8 cellular contexts compared by ENCODE assay signal in the genomic region with DNA sequence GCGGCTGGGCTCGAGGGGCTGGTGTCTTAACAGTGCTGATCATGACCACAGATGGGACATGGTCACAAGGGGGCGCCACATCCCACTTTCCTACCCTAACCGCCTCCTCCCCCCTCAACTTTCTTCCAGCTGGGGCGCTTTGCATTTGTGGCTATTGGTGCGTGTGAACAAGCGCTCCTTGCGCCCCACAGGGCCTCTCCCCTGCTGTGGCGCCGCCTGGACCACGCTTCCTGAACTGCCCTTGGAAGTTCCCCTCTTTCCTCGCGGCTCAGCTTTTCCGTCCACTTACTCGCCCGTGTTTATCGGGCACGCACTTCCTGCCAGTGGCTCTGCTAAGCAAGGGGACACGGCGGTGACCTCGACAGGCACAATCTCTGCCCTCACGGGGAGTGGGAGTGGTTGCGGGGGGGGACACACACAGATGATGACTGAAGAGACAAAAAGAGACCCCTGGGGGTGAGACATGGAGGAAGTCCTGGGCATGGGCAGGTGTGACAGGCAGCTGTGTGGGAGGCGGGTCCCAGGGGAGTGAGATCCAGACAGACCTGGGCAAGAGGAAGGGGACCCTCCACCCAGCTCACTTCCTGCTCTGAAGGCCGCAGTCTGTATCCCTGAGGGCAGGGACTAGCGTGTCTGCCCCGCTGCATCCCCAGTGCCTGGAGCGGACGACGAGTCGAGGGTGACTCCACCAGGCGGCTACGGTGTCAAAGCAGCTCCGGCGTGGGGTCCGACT. TPM values are rescaled to one million over a fixed set of nuclear protein-coding genes. Genes with fewer than 3 reads are reported as not detected.
A peak's percentile ranks its signal among the peaks of the same experiment; 100 is the strongest.
DNase-seq lines count a peak whose midpoint lies in the region; ATAC-seq and TF ChIP-seq lines count a peak whose summit lies in the region.

No MANE protein-coding gene starts in this region.

- ATAC-seq in GM21447 (IDR thresholded peaks at IDR 0.05; ENCODE audit: unreplicated experiment) = peak; percentile 77
- ATAC-seq in heart right ventricle = peak; percentile 70 to 93 (median 78)

- peaks cover 22% of the 10 kb centered on the region for H4K20me1 ChIP-seq in SK-N-SH (ENCODE audit: insufficient read depth)

- H3K27me3 ChIP-seq in SK-N-SH (ENCODE audit: insufficient read depth) (no peaks in the 10 kb centered on the region), heart right ventricle (no peaks in the 10 kb centered on the region)

- H3K9me3 ChIP-seq in SK-N-SH (no peaks in the 10 kb centered on the region), heart right ventricle (no peaks in the 10 kb centered on the region)

- H3K27ac Mint-ChIP-seq in activated naive CD8-positive, alpha-beta T cell treated with anti-CD3 and anti-CD28 coated beads for 36 hours = no peak overlapping the region
- H3K27ac Mint-ChIP-seq in progenitor cell of endocrine pancreas (peak overlapping the region; percentile 87), type B pancreatic cell (no peak overlapping the region)

- H3K4me2 ChIP-seq in SK-N-SH = no peak overlapping the region

- H3K27ac ChIP-seq in SK-N-SH (ENCODE audit: low read depth in 2 of 2, low read length in 1 of 2) = no peak overlapping the region
- peak overlapping the region in 7 of 10 donors; percentile 3 to 62 (median 41) for H3K27ac ChIP-seq in heart right ventricle

- peaks cover 9% of the 10 kb centered on the region for H3K4me1 Mint-ChIP-seq in activated naive CD8-positive, alpha-beta T cell treated with anti-CD3 and anti-CD28 coated beads for 36 hours
- H3K4me1 Mint-ChIP-seq in progenitor cell of endocrine pancreas (ENCODE audit: low read depth) = peaks cover 11% of the 10 kb centered on the region
- peaks cover 9% of the 10 kb centered on the region for H3K4me1 Mint-ChIP-seq in type B pancreatic cell (ENCODE audit: unreplicated experiment)

- peak; percentile 58 for TF ChIP-seq RAD21 in SK-N-SH (IDR thresholded peaks at IDR 0.05; ENCODE audit: low read length)

- DNase-seq in COLO668 (lab: John Stamatoyannopoulos, UW; ENCODE audit: unreplicated experiment) (peak; percentile 67), KG1 (lab: John Stamatoyannopoulos, UW) (peak; percentile 21), SK-N-SH (peak; percentile 84), heart right ventricle (peak; percentile 83 to 86), progenitor cell of endocrine pancreas (ENCODE audit: low spot score, unreplicated experiment) (peak; percentile 67), type B pancreatic cell (ENCODE audit: extremely low spot score, unreplicated experiment) (no peak)
- DNase-seq in activated naive CD8-positive, alpha-beta T cell treated with anti-CD3 and anti-CD28 coated beads for 36 hours = peak; percentile 71

- no peak for TF ChIP-seq EP300 in SK-N-SH (IDR thresholded peaks at IDR 0.05; ENCODE audit: borderline replicate concordance in 1 of 2, low read depth in 1 of 2, low read length in 1 of 2)

- H3K9me2 ChIP-seq in SK-N-SH = no peaks in the 10 kb centered on the region

- H3K4me3 Mint-ChIP-seq in activated naive CD8-positive, alpha-beta T cell treated with anti-CD3 and anti-CD28 coated beads for 36 hours = peak overlapping the region; percentile 69
- peak overlapping the region; percentile 75 for H3K4me3 Mint-ChIP-seq in progenitor cell of endocrine pancreas (ENCODE audit: low read depth)
- peak overlapping the region; percentile 88 for H3K4me3 Mint-ChIP-seq in type B pancreatic cell

- 46% methylated on average over 33 of the region's 36 CpGs for WGBS in SK-N-SH (ENCODE audit: low lambda C conversion rate)
- 3 to 5% methylated on average over 34 to 36 of the region's 36 CpGs for WGBS in heart right ventricle, 2 donors

- peaks cover 22% of the 10 kb centered on the region for H3K27me3 Mint-ChIP-seq in activated naive CD8-positive, alpha-beta T cell treated with anti-CD3 and anti-CD28 coated beads for 36 hours
- H3K27me3 Mint-ChIP-seq in progenitor cell of endocrine pancreas = peaks cover 27% of the 10 kb centered on the region
- peaks cover 29% of the 10 kb centered on the region for H3K27me3 Mint-ChIP-seq in type B pancreatic cell

- POLR2A ChIA-PET in SK-N-SH (lab: Yijun Ruan, JAX) = no interaction called here

- no peaks in the 10 kb centered on the region for H3K36me3 ChIP-seq in SK-N-SH (replicated peaks in 1 of 2; ENCODE audit: control insufficient read depth in 1 of 2, insufficient read depth in 2 of 2, low read length in 1 of 2)
- H3K36me3 ChIP-seq in heart right ventricle = peaks cover 0 to 6% (median 0%) of the 10 kb centered on the region in 9 donors

- no peaks in the 10 kb centered on the region for H3K79me2 ChIP-seq in SK-N-SH (ENCODE audit: insufficient read depth)

- intact Hi-C loops in heart right ventricle (cut with DNase I) = loop anchor here in 4 of 10 donors (2.0 to 10.0 kb wide), 4 partner anchors 76 to 254 kb away; no protein-coding TSS in a partner anchor

- H2AFZ ChIP-seq in SK-N-SH (ENCODE audit: low read depth) = peak overlapping the region; percentile 8; the same call in 1 of the 2 replicates

- CTCF ChIA-PET in SK-N-SH (lab: Yijun Ruan, JAX) = interaction anchor here (0.6 to 4.1 kb wide), 37 partner anchors 9 to 1049 kb away, joined by 3 to 46 read pairs (median 4); a partner anchor contains a TSS

- peaks cover 10% of the 10 kb centered on the region for H3F3A ChIP-seq in SK-N-SH (replicated peaks; ENCODE audit: insufficient read depth)

- TF ChIP-seq CTCF in SK-N-SH (IDR thresholded peaks at IDR 0.05) = peak; percentile 51
- TF ChIP-seq CTCF in heart right ventricle (IDR thresholded peaks at IDR 0.05) = peak; percentile 32 to 65 (median 59)
- TF ChIP-seq CTCF in progenitor cell of endocrine pancreas (IDR thresholded peaks at IDR 0.05; ENCODE audit: unreplicated experiment) = peak; percentile 59
- peak; percentile 75 for TF ChIP-seq CTCF in type B pancreatic cell (conservative IDR thresholded peaks at IDR 0.05)

- peak overlapping the region; percentile 35 to 54 for H3K4me3 ChIP-seq in SK-N-SH (ENCODE audit: low read depth in 2 of 2, low read length in 1 of 2)
- H3K4me3 ChIP-seq in heart right ventricle = peak overlapping the region; percentile 19 to 61 (median 51)

- H3K9me3 Mint-ChIP-seq in activated naive CD8-positive, alpha-beta T cell treated with anti-CD3 and anti-CD28 coated beads for 36 hours = no peaks in the 10 kb centered on the region
- H3K9me3 Mint-ChIP-seq in progenitor cell of endocrine pancreas (ENCODE audit: low read depth) (no peaks in the 10 kb centered on the region), type B pancreatic cell (no peaks in the 10 kb centered on the region)

- no peak overlapping the region for H3K9ac ChIP-seq in SK-N-SH

- no peaks in the 10 kb centered on the region for H3K36me3 Mint-ChIP-seq in activated naive CD8-positive, alpha-beta T cell treated with anti-CD3 and anti-CD28 coated beads for 36 hours
- H3K36me3 Mint-ChIP-seq in progenitor cell of endocrine pancreas (ENCODE audit: insufficient read depth) (no peaks in the 10 kb centered on the region), type B pancreatic cell (no peaks in the 10 kb centered on the region)

- H3K4me1 ChIP-seq in SK-N-SH (ENCODE audit: control insufficient read depth in 1 of 2, insufficient read depth in 2 of 2, low read depth in 1 of 2, low read length in 1 of 2) (peaks cover 0 to 6% of the 10 kb centered on the region in 2 experiments; a peak in 1 of 4 replicates), heart right ventricle (peaks cover 2 to 15% (median 10%) of the 10 kb centered on the region in 9 donors)

TF ChIP-seq in SK-N-SH, 30 proteins besides CTCF, POLR2A, EP300 and RAD21:
- TF ChIP-seq EZH2phosphoT487 (IDR thresholded peaks at IDR 0.05; ENCODE audit: borderline replicate concordance, low read depth) (no peak), TAF1 (IDR thresholded peaks at IDR 0.05; ENCODE audit: borderline replicate concordance, low read depth, low read length) (no peak), TEAD4 (IDR thresholded peaks at IDR 0.05; ENCODE audit: borderline replicate concordance, insufficient read depth) (no peak), FOSL2 (IDR thresholded peaks at IDR 0.05; ENCODE audit: borderline replicate concordance, low read depth) (no peak), SIN3A (IDR thresholded peaks at IDR 0.05; ENCODE audit: borderline replicate concordance, low read depth, low read length) (no peak), SMC3 (IDR thresholded peaks at IDR 0.05; ENCODE audit: low read depth, low read length) (peak; percentile 43; the same call in 1 of the 2 replicates), ELF1 (IDR thresholded peaks at IDR 0.05) (no peak)
- TF ChIP-seq, protein P1, sequence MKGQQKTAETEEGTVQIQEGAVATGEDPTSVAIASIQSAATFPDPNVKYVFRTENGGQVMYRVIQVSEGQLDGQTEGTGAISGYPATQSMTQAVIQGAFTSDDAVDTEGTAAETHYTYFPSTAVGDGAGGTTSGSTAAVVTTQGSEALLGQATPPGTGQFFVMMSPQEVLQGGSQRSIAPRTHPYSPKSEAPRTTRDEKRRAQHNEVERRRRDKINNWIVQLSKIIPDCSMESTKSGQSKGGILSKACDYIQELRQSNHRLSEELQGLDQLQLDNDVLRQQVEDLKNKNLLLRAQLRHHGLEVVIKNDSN (IDR thresholded peaks at IDR 0.05; ENCODE audit: borderline replicate concordance, low read depth) = no peak

RNA-seq across cellular contexts. Expression of a gene that starts 40.3 kb away (rescaled TPM):
- 14.3 and 16.0 TPM in 2 replicates for polyA plus RNA-seq in SK-N-SH (2012; rRNA removed)
- 5.9 and 10.5 TPM in 2 replicates for polyA plus RNA-seq in SK-N-SH (2012; cell fraction: cytosol; rRNA removed)
- polyA plus RNA-seq in SK-N-SH (2012; cell fraction: nucleus; rRNA removed) = 23.9 and 26.9 TPM in 2 replicates
- total RNA-seq in activated naive CD8-positive, alpha-beta T cell treated with anti-CD3 and anti-CD28 coated beads for 36 hours = 10 to 100 TPM; 34.2 to 35.6 TPM
- total RNA-seq in heart right ventricle = 10 to 100 TPM; 18.5 to 47.2 (median 25.7) TPM
- polyA plus RNA-seq in heart right ventricle = 10 to 100 TPM; 42.3 to 42.8 TPM
- total RNA-seq in progenitor cell of endocrine pancreas = 33.9 and 34.3 TPM in 2 replicates
- total RNA-seq in type B pancreatic cell (ENCODE audit: low replicate concordance) = 30.2 and 34.0 TPM in 2 replicates

Comparison
In these comparisons a context has a peak if more than half of its experiments do, and no peak if none do; other contexts are left out.
1. H3K27ac ChIP-seq: peak in heart right ventricle (7 of 10); none in SK-N-SH (0 of 2).
2. Peak in every context shown above with its lines, with median percentiles within 50 percentile points of each other: CTCF ChIP-seq and H3K4me3 Mint-ChIP-seq.